Comparison of ENCODE assay signal across 8 cellular contexts in genomic region chr17:43127299-43127876, GRCh38. TPM values are rescaled to one million over a fixed set of nuclear protein-coding genes. Genes with fewer than 3 reads are reported as not detected.
DNase-seq lines count a peak whose midpoint lies in the region; ATAC-seq and TF ChIP-seq lines count a peak whose summit lies in the region.
"Not testable (repeated sequence)": the region's sequence is repeated elsewhere in the genome, so short reads cannot be mapped to it uniquely, and the experiment has no call there.

No MANE protein-coding gene starts in this region.

- POLR2A ChIA-PET in RWPE1 (lab: Yijun Ruan, JAX; ENCODE audit: low non-redundant PET): interaction anchor here (1.2 kb wide), 1 partner anchor 9 kb away, joined by 4 read pairs; no protein-coding TSS in a partner anchor
- POLR2A ChIA-PET in activated CD4-positive, alpha-beta memory T cell treated with anti-CD3 and anti-CD28 coated beads for 36 hours (lab: Charles Lee): interaction anchor here (2.0 kb wide), 1 partner anchor 188 kb away, joined by 8 read pairs; no protein-coding TSS in a partner anchor
- POLR2A ChIA-PET in MCF 10A (lab: Yijun Ruan, JAX): interaction anchor here (0.7 to 3.5 kb wide), 3 partner anchors 38 to 44 kb away, joined by 3 to 37 read pairs (median 9); partner anchors contain the start of gene NBR1

- intact Hi-C loops in activated CD4-positive, alpha-beta memory T cell treated with anti-CD3 and anti-CD28 coated beads for 36 hours (cut with micrococcal nuclease): loop anchor here (10.0 kb wide), 2 partner anchors 103 to 187 kb away; partner anchors contain the start of genes RND2 and VAT1
- intact Hi-C loops in activated T-helper 2 cell treated with anti-CD3 and anti-CD28 coated beads, Interferon-gamma antibody, Interleukin-2, Interleukin-4, amounts not matched to agents 10 μg/mL and 5 μg/mL and 100 μg/mL, durations not matched to agents 14 hours and 24 hours and 36 hours (cut with micrococcal nuclease); MCF 10A (cut with micrococcal nuclease): not testable (repeated sequence)

- TF ChIP-seq CTCF in 22Rv1 (IDR thresholded peaks at IDR 0.05); GM23338 (conservative IDR thresholded peaks at IDR 0.05; ENCODE audit: low read depth in 2 of 2); RWPE1 (conservative IDR thresholded peaks at IDR 0.05; ENCODE audit: low read depth); MCF 10A (IDR thresholded peaks at IDR 0.05; ENCODE audit: unreplicated experiment); neural crest cell (conservative IDR thresholded peaks at IDR 0.05): not testable (repeated sequence)

- H3K4me2 ChIP-seq in GM23338: not testable (repeated sequence)

- not testable (repeated sequence) for H3K36me3 ChIP-seq in GM23338 (ENCODE audit: insufficient read depth)

- H3K4me1 ChIP-seq in GM23338 (ENCODE audit: insufficient read depth): not testable (repeated sequence)

- CTCF ChIA-PET in RWPE1 (lab: Yijun Ruan, JAX): not testable (repeated sequence)
- CTCF ChIA-PET in activated CD4-positive, alpha-beta memory T cell treated with anti-CD3 and anti-CD28 coated beads for 36 hours (lab: Charles Lee): interaction anchor here (0.6 to 1.5 kb wide), 5 partner anchors 42 to 891 kb away, joined by 3 to 4 read pairs (median 3); partner anchors contain the start of genes DHX8 and RND2
- CTCF ChIA-PET in MCF 10A (lab: Yijun Ruan, JAX): interaction anchor here (0.6 to 1.0 kb wide), 2 partner anchors 103 to 540 kb away, joined by 3 to 4 read pairs; partner anchors contain the start of gene RND2

- H3K27me3 ChIP-seq in GM23338 (ENCODE audit: insufficient read depth): not testable (repeated sequence)

- H3K27ac ChIP-seq in 22Rv1: peak overlapping the region; percentile 88; the same call in 1 of the 2 replicates
- not testable (repeated sequence) for H3K27ac ChIP-seq in GM23338 (ENCODE audit: low read depth)
- peak overlapping the region; percentile 99 for H3K27ac ChIP-seq in RWPE1

- not testable (repeated sequence) for BruUV-seq in MCF 10A (replicated peaks; lab: Mats Ljungman, UMichigan)

- H3F3A ChIP-seq in GM23338 (replicated peaks; ENCODE audit: low read depth): not testable (repeated sequence)

- not testable (repeated sequence) for H3K4me1 Mint-ChIP-seq in GM23338
- H3K4me1 Mint-ChIP-seq in activated CD4-positive, alpha-beta memory T cell treated with anti-CD3 and anti-CD28 coated beads for 36 hours (ENCODE audit: low read depth): peaks cover 35% of the 10 kb centered on the region
- H3K4me1 Mint-ChIP-seq in activated T-helper 2 cell treated with anti-CD3 and anti-CD28 coated beads, Interferon-gamma antibody, Interleukin-2, Interleukin-4, amounts not matched to agents 10 μg/mL and 5 μg/mL and 100 μg/mL, durations not matched to agents 14 hours and 24 hours and 36 hours (ENCODE audit: low read depth): peaks cover 19% of the 10 kb centered on the region
- H3K4me1 Mint-ChIP-seq in MCF 10A (ENCODE audit: insufficient read depth, unreplicated experiment): peaks cover 26% of the 10 kb centered on the region
- peaks cover 23% of the 10 kb centered on the region for H3K4me1 Mint-ChIP-seq in neural crest cell

- H3K9me3 Mint-ChIP-seq in GM23338; activated CD4-positive, alpha-beta memory T cell treated with anti-CD3 and anti-CD28 coated beads for 36 hours; activated T-helper 2 cell treated with anti-CD3 and anti-CD28 coated beads, Interferon-gamma antibody, Interleukin-2, Interleukin-4, amounts not matched to agents 10 μg/mL and 5 μg/mL and 100 μg/mL, durations not matched to agents 14 hours and 24 hours and 36 hours; MCF 10A (ENCODE audit: unreplicated experiment); neural crest cell: not testable (repeated sequence)

- peaks cover 24% of the 10 kb centered on the region for H3K27me3 Mint-ChIP-seq in GM23338 (ENCODE audit: insufficient read depth, low read depth, poor library complexity)
- not testable (repeated sequence) for H3K27me3 Mint-ChIP-seq in activated CD4-positive, alpha-beta memory T cell treated with anti-CD3 and anti-CD28 coated beads for 36 hours; activated T-helper 2 cell treated with anti-CD3 and anti-CD28 coated beads, Interferon-gamma antibody, Interleukin-2, Interleukin-4, amounts not matched to agents 10 μg/mL and 5 μg/mL and 100 μg/mL, durations not matched to agents 14 hours and 24 hours and 36 hours (ENCODE audit: low read depth); MCF 10A (ENCODE audit: insufficient read depth, unreplicated experiment); neural crest cell (ENCODE audit: low read depth)

- H3K36me3 Mint-ChIP-seq in GM23338 (ENCODE audit: low read depth) (peaks cover 40% of the 10 kb centered on the region), MCF 10A (ENCODE audit: insufficient read depth, unreplicated experiment) (peaks cover 38% of the 10 kb centered on the region)
- H3K36me3 Mint-ChIP-seq in activated CD4-positive, alpha-beta memory T cell treated with anti-CD3 and anti-CD28 coated beads for 36 hours: peaks cover 26% of the 10 kb centered on the region
- H3K36me3 Mint-ChIP-seq in activated T-helper 2 cell treated with anti-CD3 and anti-CD28 coated beads, Interferon-gamma antibody, Interleukin-2, Interleukin-4, amounts not matched to agents 10 μg/mL and 5 μg/mL and 100 μg/mL, durations not matched to agents 14 hours and 24 hours and 36 hours (ENCODE audit: low read depth): peaks cover 28% of the 10 kb centered on the region
- H3K36me3 Mint-ChIP-seq in neural crest cell (ENCODE audit: low read depth): not testable (repeated sequence)

- DNase-seq in GM23338 (ENCODE audit: low spot score); RWPE1 (ENCODE audit: low spot score); activated CD4-positive, alpha-beta memory T cell treated with anti-CD3 and anti-CD28 coated beads for 36 hours; activated T-helper 2 cell treated with anti-CD3 and anti-CD28 coated beads, Interferon-gamma antibody, Interleukin-2, Interleukin-4, amounts not matched to agents 10 μg/mL and 5 μg/mL and 100 μg/mL, durations not matched to agents 14 hours and 24 hours and 36 hours (ENCODE audit: low spot score); MCF 10A (ENCODE audit: unreplicated experiment); neural crest cell (ENCODE audit: low read depth, low spot score): not testable (repeated sequence)
- peak; percentile 14 for DNase-seq in islet precursor cell

- not testable (repeated sequence) for ATAC-seq in GM23338

- H2AFZ ChIP-seq in GM23338: not testable (repeated sequence)

- H3K4me3 ChIP-seq in GM23338: not testable (repeated sequence)

- peaks cover 26% of the 10 kb centered on the region for H3K79me2 ChIP-seq in GM23338 (replicated peaks; ENCODE audit: insufficient read depth)

- H3K4me3 Mint-ChIP-seq in GM23338 (peak overlapping the region; percentile 56), MCF 10A (ENCODE audit: unreplicated experiment) (peak overlapping the region; percentile 47), neural crest cell (peak overlapping the region; percentile 82)
- H3K4me3 Mint-ChIP-seq in activated CD4-positive, alpha-beta memory T cell treated with anti-CD3 and anti-CD28 coated beads for 36 hours: peak overlapping the region; percentile 68
- H3K4me3 Mint-ChIP-seq in activated T-helper 2 cell treated with anti-CD3 and anti-CD28 coated beads, Interferon-gamma antibody, Interleukin-2, Interleukin-4, amounts not matched to agents 10 μg/mL and 5 μg/mL and 100 μg/mL, durations not matched to agents 14 hours and 24 hours and 36 hours (ENCODE audit: low read depth): peak overlapping the region; percentile 75

- H3K9me2 ChIP-seq in GM23338 (ENCODE audit: insufficient read depth): not testable (repeated sequence)

- H3K27ac Mint-ChIP-seq in GM23338; MCF 10A (ENCODE audit: low read depth, unreplicated experiment); neural crest cell (ENCODE audit: unreplicated experiment): not testable (repeated sequence)
- H3K27ac Mint-ChIP-seq in activated CD4-positive, alpha-beta memory T cell treated with anti-CD3 and anti-CD28 coated beads for 36 hours: peak overlapping the region; percentile 56
- peak overlapping the region; percentile 49 for H3K27ac Mint-ChIP-seq in activated T-helper 2 cell treated with anti-CD3 and anti-CD28 coated beads, Interferon-gamma antibody, Interleukin-2, Interleukin-4, amounts not matched to agents 10 μg/mL and 5 μg/mL and 100 μg/mL, durations not matched to agents 14 hours and 24 hours and 36 hours

- not testable (repeated sequence) for H4K20me1 ChIP-seq in GM23338 (replicated peaks; ENCODE audit: insufficient read depth)

RNA-seq across cellular contexts. Expression of gene BRCA1, which starts 2.2 kb away (rescaled TPM):
- total RNA-seq in GM23338 (2014; rRNA removed; shearing (Covaris generic)): 31.9 and 45.9 TPM in 2 replicates
- polyA plus RNA-seq in GM23338 (2016; fragmentation: Nextera tagmentation; extraction: Ambion mirVana): 37.8 and 43.2 TPM in 2 replicates
- 100 to 1,000 TPM in 1 of 2 experiments, 10 to 100 TPM in 1; 92.8 to 103 TPM for total RNA-seq in activated CD4-positive, alpha-beta memory T cell treated with anti-CD3 and anti-CD28 coated beads for 36 hours
- total RNA-seq in activated T-helper 2 cell treated with anti-CD3 and anti-CD28 coated beads, Interferon-gamma antibody, Interleukin-2, Interleukin-4, amounts not matched to agents 10 μg/mL and 5 μg/mL and 100 μg/mL, durations not matched to agents 14 hours and 24 hours and 36 hours: 66.4 and 68.3 TPM in 2 replicates
- total RNA-seq in MCF 10A (2022): 12.4 and 18.1 TPM in 2 replicates
- 62.4 and 64.7 TPM in 2 replicates for total RNA-seq in neural crest cell

RNA-seq across cellular contexts. Expression of gene NBR1, which starts 43.6 kb away (rescaled TPM):
- 32.3 and 36.8 TPM in 2 replicates for total RNA-seq in GM23338 (2014; rRNA removed; shearing (Covaris generic))
- 10.1 and 12.6 TPM in 2 replicates for polyA plus RNA-seq in GM23338 (2016; fragmentation: Nextera tagmentation; extraction: Ambion mirVana)
- total RNA-seq in activated CD4-positive, alpha-beta memory T cell treated with anti-CD3 and anti-CD28 coated beads for 36 hours: 10 to 100 TPM; 62.0 to 65.9 TPM
- 49.1 and 50.8 TPM in 2 replicates for total RNA-seq in activated T-helper 2 cell treated with anti-CD3 and anti-CD28 coated beads, Interferon-gamma antibody, Interleukin-2, Interleukin-4, amounts not matched to agents 10 μg/mL and 5 μg/mL and 100 μg/mL, durations not matched to agents 14 hours and 24 hours and 36 hours
- total RNA-seq in MCF 10A (2022) (105 and 106 TPM in 2 replicates), neural crest cell (33.2 and 33.7 TPM in 2 replicates)
